ENCODE assay signal across 13 cellular contexts in genomic region chr22:36191106-36191836, GRCh38. TPM values are rescaled to one million over a fixed set of nuclear protein-coding genes. Genes with fewer than 3 reads are reported as not detected.
DNase-seq lines count a peak whose midpoint lies in the region; TF ChIP-seq lines count a peak whose summit lies in the region.
"Had no signal": no experiment of that assay in that cellular context is flagged by ENCODE, and none has a peak within 500 bp of the region (broad histone marks: within the 10 kb centered on the region; RNA-seq: fewer than 3 reads in every experiment).

No MANE protein-coding gene starts in this region.

- H3K36me3 Mint-ChIP-seq in mesothelial cell of epicardium = peaks cover 3% of the 10 kb centered on the region
- H3K36me3 Mint-ChIP-seq: activated naive CD8-positive, alpha-beta T cell had no signal

- H3K4me1 Mint-ChIP-seq in mesothelial cell of epicardium = peaks cover 26% of the 10 kb centered on the region
- H3K4me1 Mint-ChIP-seq: IgD-negative memory B cell had no signal

- no peak for TF ChIP-seq POLR2A in sigmoid colon (IDR thresholded peaks at IDR 0.05)
- no peak for TF ChIP-seq POLR2A in Peyer's patch (IDR thresholded peaks at IDR 0.05)

- no peaks in the 10 kb centered on the region for H3K36me3 ChIP-seq in sigmoid colon
- H3K36me3 ChIP-seq in Peyer's patch = no peaks in the 10 kb centered on the region

- H3K4me3 ChIP-seq in sigmoid colon = no peak overlapping the region
- H3K4me3 ChIP-seq in Peyer's patch = no peak overlapping the region

- no peaks in the 10 kb centered on the region for H3K9me3 Mint-ChIP-seq in mesothelial cell of epicardium
- H3K9me3 Mint-ChIP-seq: IgD-negative memory B cell had no signal

- no peak overlapping the region for H3K4me3 Mint-ChIP-seq in mesothelial cell of epicardium
- H3K4me3 Mint-ChIP-seq: activated CD4-positive, alpha-beta T cell treated with anti-CD3 and anti-CD28 coated beads for 36 hours; activated naive CD8-positive, alpha-beta T cell; IgD-negative memory B cell had no signal

- H3K27me3 ChIP-seq in sigmoid colon = no peaks in the 10 kb centered on the region
- H3K27me3 ChIP-seq in Peyer's patch = no peaks in the 10 kb centered on the region

- peaks cover 1% of the 10 kb centered on the region for H3K27me3 Mint-ChIP-seq in mesothelial cell of epicardium (ENCODE audit: low read depth)
- H3K27me3 Mint-ChIP-seq: activated naive CD8-positive, alpha-beta T cell had no signal

- H3K4me1 ChIP-seq in sigmoid colon (peaks cover 0 to 15% (median 0%) of the 10 kb centered on the region in 4 donors), Peyer's patch (no peaks in the 10 kb centered on the region)

- intact Hi-C loops in sigmoid colon (cut with DNase I) = no loop called here

- WGBS in sigmoid colon, 2 donors = 77 to 81% methylated on average over 17 of the region's 17 CpGs

- TF ChIP-seq EP300 in sigmoid colon (IDR thresholded peaks at IDR 0.05) = no peak

- no peak for TF ChIP-seq CTCF in sigmoid colon (IDR thresholded peaks at IDR 0.05)
- no peak for TF ChIP-seq CTCF in mesothelial cell of epicardium (IDR thresholded peaks at IDR 0.05; ENCODE audit: unreplicated experiment)
- no peak for TF ChIP-seq CTCF in Peyer's patch (IDR thresholded peaks at IDR 0.05)

- DNase-seq in GM04504 (ENCODE audit: low read depth) (peak; percentile 72), caudate nucleus (lab: John Stamatoyannopoulos, UW) (peak in 60 of 61 donors; percentile 6 to 94 (median 78)), hepatic stellate cell (ENCODE audit: low spot score) (peak; percentile 36), sigmoid colon (peak; percentile 93), NCI-H526 (lab: John Stamatoyannopoulos, UW) (no peak), NCI-H82 treated with DMSO at 0.1 percent for 48 hours (lab: John Stamatoyannopoulos, UW; ENCODE audit: unreplicated experiment) (no peak), mesothelial cell of epicardium (ENCODE audit: low spot score in 2 of 2, unreplicated experiment in 2 of 2) (no peak), Peyer's patch (no peak)
- DNase-seq: activated CD4-positive, alpha-beta T cell treated with anti-CD3 and anti-CD28 coated beads for 36 hours; stimulated activated naive CD8-positive, alpha-beta T cell treated with anti-CD3 and anti-CD28 coated beads, Interleukin-15, Interleukin-2, amounts not matched to agents 100 U/mL and 50 U/mL, for 24 hours had no signal

- H3K9me3 ChIP-seq in sigmoid colon (no peaks in the 10 kb centered on the region), Peyer's patch (no peaks in the 10 kb centered on the region)

- peak overlapping the region; percentile 67 for H3K27ac ChIP-seq in caudate nucleus (ENCODE audit: low read depth, low read length)
- peak overlapping the region; percentile 18 to 75 (median 59) for H3K27ac ChIP-seq in sigmoid colon
- H3K27ac ChIP-seq in Peyer's patch = no peak overlapping the region

- H3K27ac Mint-ChIP-seq in mesothelial cell of epicardium = no peak overlapping the region
- H3K27ac Mint-ChIP-seq: activated CD4-positive, alpha-beta T cell treated with anti-CD3 and anti-CD28 coated beads for 36 hours; activated naive CD8-positive, alpha-beta T cell; IgD-negative memory B cell had no signal

RNA-seq across cellular contexts. Expression of gene APOL4, which starts 10.3 kb away (rescaled TPM):
- total RNA-seq in sigmoid colon (10 to 100 TPM in 1 of 4 donors, 1 to 10 TPM in 3; 1.2 to 14.0 (median 5.4) TPM), mesothelial cell of epicardium (15.0 to 16.4 TPM (median 15.9 TPM) in 3 replicates), Peyer's patch (1 to 10 TPM in 2 of 4 donors, under 1 TPM in 1, not detected in 1; 0.35 to 3.3 (median 2.5) TPM)
- polyA plus RNA-seq in sigmoid colon = 1 to 10 TPM; 3.2 to 9.3 (median 4.8) TPM
- total RNA-seq: epithelial cell of proximal tubule had no signal
- polyA plus RNA-seq: IgD-negative memory B cell had no signal

RNA-seq across cellular contexts. Expression of gene APOL3, which starts 30.7 kb away (rescaled TPM):
- total RNA-seq in sigmoid colon (10 to 100 TPM; 20.2 to 48.9 (median 31.2) TPM), mesothelial cell of epicardium (1.3 to 2.2 TPM (median 1.8 TPM) in 3 replicates), Peyer's patch (10 to 100 TPM; 14.8 to 98.2 (median 16.5) TPM)
- 10 to 100 TPM in 2 of 3 donors, 1 to 10 TPM in 1; 7.4 to 36.9 (median 22.2) TPM for polyA plus RNA-seq in sigmoid colon

RNA-seq across cellular contexts. Expression of gene APOL2, which starts 48.1 kb away (rescaled TPM):
- total RNA-seq in sigmoid colon (10 to 100 TPM; 26.8 to 59.5 (median 29.4) TPM), mesothelial cell of epicardium (55.5 to 59.4 TPM (median 56.1 TPM) in 3 replicates), Peyer's patch (10 to 100 TPM; 48.7 to 55.2 (median 52.3) TPM)
- polyA plus RNA-seq in sigmoid colon = 10 to 100 TPM; 18.6 to 45.1 (median 24.3) TPM

Comparison
In these comparisons a context has a peak if more than half of its experiments do, and no peak if none do; other contexts are left out.
1. DNase-seq: peak in GM04504 (single experiment), caudate nucleus (60 of 61), hepatic stellate cell (single experiment) and sigmoid colon (single experiment); none in NCI-H526 (0 of 2), NCI-H82 treated with DMSO at 0.1 percent for 48 hours (single experiment), mesothelial cell of epicardium (0 of 2) and Peyer's patch (0 of 3).
2. H3K27ac ChIP-seq: peak in caudate nucleus (single experiment) and sigmoid colon (4 of 4); none in Peyer's patch (0 of 4).